ENCODE assay signal across 8 cellular contexts in the genomic region with DNA sequence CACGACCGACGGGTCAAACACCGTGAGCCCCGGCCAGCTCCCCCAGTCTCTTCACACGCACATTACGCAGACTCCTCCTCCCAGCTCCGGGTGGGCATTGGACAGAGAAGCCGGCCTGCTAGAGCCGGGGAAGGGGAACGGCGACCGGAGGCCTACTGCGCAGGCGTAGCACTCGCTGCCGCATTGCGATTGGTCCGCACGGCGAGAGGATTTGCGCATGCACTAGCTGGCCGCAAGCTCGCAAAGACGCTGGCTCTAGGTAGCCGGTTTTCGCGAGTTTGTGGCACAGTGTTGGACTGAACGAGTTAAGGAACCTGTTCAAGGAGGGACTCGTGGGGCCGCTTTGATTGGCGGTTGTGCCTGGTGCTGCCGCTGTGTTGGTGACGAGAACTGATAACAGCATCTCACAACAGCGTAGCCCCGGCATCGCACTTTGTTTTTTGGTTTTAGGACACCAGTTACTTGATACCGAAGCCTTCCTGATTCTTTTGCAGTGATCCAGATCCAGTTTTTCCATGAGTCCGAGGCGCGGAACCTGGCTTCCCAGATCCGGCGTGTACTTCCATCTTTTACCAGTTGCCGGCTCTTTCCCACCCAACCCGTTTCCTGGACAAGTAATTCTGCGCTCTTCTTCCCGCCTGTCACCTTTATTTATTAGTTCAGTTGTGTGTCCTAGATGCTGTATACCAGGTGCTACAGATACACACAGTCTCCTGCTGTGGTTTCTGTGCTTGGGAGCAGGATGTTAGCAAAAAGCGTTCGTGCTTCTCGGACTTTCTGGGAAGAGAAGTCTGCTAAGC. TPM values are rescaled to one million over a fixed set of nuclear protein-coding genes. Genes with fewer than 3 reads are reported as not detected.
DNase-seq lines count a peak whose midpoint lies in the region; ATAC-seq and TF ChIP-seq lines count a peak whose summit lies in the region.

Gene AIFM1, minus strand, starts transcription at position 139 of the 800 bp plus-strand sequence. CDS start 185 bp downstream, outside the sequence.

- H3K4me1 Mint-ChIP-seq in activated T-helper 2 cell treated with anti-CD3 and anti-CD28 coated beads, Interferon-gamma antibody, Interleukin-2, Interleukin-4, amounts not matched to agents 10 μg/mL and 5 μg/mL and 100 μg/mL, durations not matched to agents 14 hours and 24 hours and 36 hours (ENCODE audit: low read depth): peaks cover 31% of the 10 kb centered on the region
- H3K4me1 Mint-ChIP-seq in naive thymus-derived CD8-positive, alpha-beta T cell: peaks cover 9 to 44% (median 28%) of the 10 kb centered on the region in 4 donors

- no peaks in the 10 kb centered on the region for H3K9me3 Mint-ChIP-seq in activated T-helper 2 cell treated with anti-CD3 and anti-CD28 coated beads, Interferon-gamma antibody, Interleukin-2, Interleukin-4, amounts not matched to agents 10 μg/mL and 5 μg/mL and 100 μg/mL, durations not matched to agents 14 hours and 24 hours and 36 hours
- no peaks in the 10 kb centered on the region for H3K9me3 Mint-ChIP-seq in naive thymus-derived CD8-positive, alpha-beta T cell

- H3K36me3 ChIP-seq in RWPE2 (ENCODE audit: low read depth): no peaks in the 10 kb centered on the region

- no peaks in the 10 kb centered on the region for H3K27me3 ChIP-seq in RWPE2 (ENCODE audit: insufficient read depth, poor library complexity, severe bottlenecking)

- H3K4me3 Mint-ChIP-seq in activated T-helper 2 cell treated with anti-CD3 and anti-CD28 coated beads, Interferon-gamma antibody, Interleukin-2, Interleukin-4, amounts not matched to agents 10 μg/mL and 5 μg/mL and 100 μg/mL, durations not matched to agents 14 hours and 24 hours and 36 hours (ENCODE audit: low read depth): peak within 1 kb of the TSS; percentile 98
- peak within 1 kb of the TSS; percentile 82 to 97 (median 92) for H3K4me3 Mint-ChIP-seq in naive thymus-derived CD8-positive, alpha-beta T cell

- peak within 1 kb of the TSS; percentile 60 for H3K27ac ChIP-seq in RWPE2 (ENCODE audit: poor library complexity, severe bottlenecking)

- H3K27ac Mint-ChIP-seq in activated T-helper 2 cell treated with anti-CD3 and anti-CD28 coated beads, Interferon-gamma antibody, Interleukin-2, Interleukin-4, amounts not matched to agents 10 μg/mL and 5 μg/mL and 100 μg/mL, durations not matched to agents 14 hours and 24 hours and 36 hours: peak within 1 kb of the TSS; percentile 97
- peak within 1 kb of the TSS; percentile 86 to 96 (median 95) for H3K27ac Mint-ChIP-seq in naive thymus-derived CD8-positive, alpha-beta T cell

- POLR2A ChIA-PET in naive thymus-derived CD8-positive, alpha-beta T cell (lab: Charles Lee): interaction anchor here (0.7 to 1.9 kb wide), 6 partner anchors 8 to 80 kb away, joined by 3 to 7 read pairs (median 3); no protein-coding TSS in a partner anchor

- H3K27me3 Mint-ChIP-seq in activated T-helper 2 cell treated with anti-CD3 and anti-CD28 coated beads, Interferon-gamma antibody, Interleukin-2, Interleukin-4, amounts not matched to agents 10 μg/mL and 5 μg/mL and 100 μg/mL, durations not matched to agents 14 hours and 24 hours and 36 hours (ENCODE audit: low read depth): no peaks in the 10 kb centered on the region
- no peaks in the 10 kb centered on the region for H3K27me3 Mint-ChIP-seq in naive thymus-derived CD8-positive, alpha-beta T cell

- H3K4me3 ChIP-seq in RWPE2 (ENCODE audit: severe bottlenecking) (peak within 1 kb of the TSS; percentile 68), fibroblast of mammary gland (ENCODE audit: control insufficient read depth, low read depth, low read length) (peak within 1 kb of the TSS; percentile 62)

- H3K9me3 ChIP-seq in RWPE2 (ENCODE audit: severe bottlenecking): no peaks in the 10 kb centered on the region

- peaks cover 9% of the 10 kb centered on the region for H3K36me3 Mint-ChIP-seq in activated T-helper 2 cell treated with anti-CD3 and anti-CD28 coated beads, Interferon-gamma antibody, Interleukin-2, Interleukin-4, amounts not matched to agents 10 μg/mL and 5 μg/mL and 100 μg/mL, durations not matched to agents 14 hours and 24 hours and 36 hours (ENCODE audit: low read depth)
- H3K36me3 Mint-ChIP-seq in naive thymus-derived CD8-positive, alpha-beta T cell: no peaks in the 10 kb centered on the region

- ATAC-seq in RWPE2 (ENCODE audit: low read depth): peak; percentile 93
- peak; percentile 88 to 91 for ATAC-seq in naive thymus-derived CD8-positive, alpha-beta T cell

- peak; percentile 96 for DNase-seq in Daoy (ENCODE audit: low read depth)
- DNase-seq in H4 (ENCODE audit: low spot score): peak; percentile 93
- peak; percentile 85 for DNase-seq in LoVo (ENCODE audit: low spot score)
- DNase-seq in RWPE2 (ENCODE audit: low spot score): peak; percentile 89
- peak; percentile 86 for DNase-seq in activated T-helper 2 cell treated with anti-CD3 and anti-CD28 coated beads, Interferon-gamma antibody, Interleukin-2, Interleukin-4, amounts not matched to agents 10 μg/mL and 5 μg/mL and 100 μg/mL, durations not matched to agents 14 hours and 24 hours and 36 hours (ENCODE audit: low spot score)
- DNase-seq in fibroblast of mammary gland (ENCODE audit: low read depth): peak; percentile 93
- peak; percentile 74 to 94 (median 86) for DNase-seq in naive thymus-derived CD8-positive, alpha-beta T cell
- DNase-seq in stimulated activated naive CD4-positive, alpha-beta T cell (lab: John Stamatoyannopoulos, UW): peak; percentile 76 to 84 (median 82)

- H3K4me1 ChIP-seq in RWPE2 (ENCODE audit: insufficient read depth, poor library complexity, severe bottlenecking): no peaks in the 10 kb centered on the region

- intact Hi-C loops in activated T-helper 2 cell treated with anti-CD3 and anti-CD28 coated beads, Interferon-gamma antibody, Interleukin-2, Interleukin-4, amounts not matched to agents 10 μg/mL and 5 μg/mL and 100 μg/mL, durations not matched to agents 14 hours and 24 hours and 36 hours (cut with micrococcal nuclease): loop anchor here (2.0 kb wide), 2 partner anchors 55 to 81 kb away; partner anchors contain the start of gene ELF4

- no peak for TF ChIP-seq CTCF in RWPE2 (IDR thresholded peaks at IDR 0.05; ENCODE audit: poor library complexity, severe bottlenecking)
- TF ChIP-seq CTCF in fibroblast of mammary gland (conservative IDR thresholded peaks at IDR 0.05; ENCODE audit: control insufficient read depth, insufficient read depth, low read depth, low read length): no peak

RNA-seq across cellular contexts. Expression of gene AIFM1, which starts in this region (rescaled TPM):
- total RNA-seq in Daoy (2014; rRNA removed; shearing (Covaris generic)): 22.4 and 38.0 TPM in 2 replicates
- 35.4 and 37.8 TPM in 2 replicates for total RNA-seq in H4 (2014; rRNA removed; shearing (Covaris generic))
- 48.7 and 51.1 TPM in 2 replicates for total RNA-seq in activated T-helper 2 cell treated with anti-CD3 and anti-CD28 coated beads, Interferon-gamma antibody, Interleukin-2, Interleukin-4, amounts not matched to agents 10 μg/mL and 5 μg/mL and 100 μg/mL, durations not matched to agents 14 hours and 24 hours and 36 hours
- 10 to 100 TPM; 25.1 to 26.3 TPM for total RNA-seq in naive thymus-derived CD8-positive, alpha-beta T cell
- polyA plus RNA-seq in naive thymus-derived CD8-positive, alpha-beta T cell: 10 to 100 TPM; 27.8 to 36.9 (median 32.8) TPM

Comparison
In these comparisons a context has a peak if more than half of its experiments do, and no peak if none do; other contexts are left out.
1. Peak in every context shown above with its lines: DNase-seq, ATAC-seq, H3K4me3 ChIP-seq and H3K27ac ChIP-seq.